In genomic region chr9:128116104-128117083, GRCh38 we compare ENCODE assay signal across 20 cellular contexts. TPM values are rescaled to one million over a fixed set of nuclear protein-coding genes. Genes with fewer than 3 reads are reported as not detected.
DNase-seq lines count a peak whose midpoint lies in the region; ATAC-seq and TF ChIP-seq lines count a peak whose summit lies in the region.
"Had no signal": no experiment of that assay in that cellular context is flagged by ENCODE, and none has a peak within 500 bp of the region (broad histone marks: within the 10 kb centered on the region; RNA-seq: fewer than 3 reads in every experiment).

No MANE protein-coding gene starts in this region.

- H2AFZ ChIP-seq in KMS-11 (ENCODE audit: low read depth) = no peak overlapping the region

- no peak overlapping the region for H3K9ac ChIP-seq in KMS-11

- H3K4me3 Mint-ChIP-seq in stimulated activated naive B cell treated with anti-CD40 and anti-IgM and Interleukin-4, amounts not matched to agents 10 μg/mL and 1 μg/mL and 100 μg/mL, for 72 hours = peak overlapping the region; percentile 58 to 59
- H3K4me3 Mint-ChIP-seq: activated T-cell treated with anti-CD3 and anti-CD28 coated beads, Interleukin-2, amount 50 U/mL, for 24 hours had no signal

- no peaks in the 10 kb centered on the region for H3K27me3 Mint-ChIP-seq in stimulated activated naive B cell treated with anti-CD40 and anti-IgM and Interleukin-4, amounts not matched to agents 10 μg/mL and 1 μg/mL and 100 μg/mL, for 72 hours
- H3K27me3 Mint-ChIP-seq: activated T-cell treated with anti-CD3 and anti-CD28 coated beads, Interleukin-2, amount 50 U/mL, for 24 hours had no signal

- no peaks in the 10 kb centered on the region for H3K79me2 ChIP-seq in KMS-11 (ENCODE audit: insufficient read depth, low read depth)

- H3K9me3 Mint-ChIP-seq in stimulated activated naive B cell treated with anti-CD40 and anti-IgM and Interleukin-4, amounts not matched to agents 10 μg/mL and 1 μg/mL and 100 μg/mL, for 72 hours = no peaks in the 10 kb centered on the region
- H3K9me3 Mint-ChIP-seq: activated T-cell treated with anti-CD3 and anti-CD28 coated beads, Interleukin-2, amount 50 U/mL, for 24 hours had no signal

- DNase-seq in adrenal gland (peak in 4 of 7 donors; percentile 11 to 53 (median 20)), lower lobe of right lung (peak; percentile 40), NCI-H2171 (lab: John Stamatoyannopoulos, UW) (no peak), NCI-H146 treated with DMSO at 0.1 percent for 48 hours (lab: John Stamatoyannopoulos, UW; ENCODE audit: unreplicated experiment) (no peak)
- DNase-seq in stimulated activated naive B cell treated with anti-CD40 and anti-IgM and Interleukin-4, amounts not matched to agents 10 μg/mL and 1 μg/mL and 100 μg/mL, for 72 hours = no peak
- DNase-seq: activated T-cell treated with anti-CD3 and anti-CD28 coated beads, Interleukin-2, amount 50 U/mL, for 24 hours; cerebellar nuclear complex; DMS79 treated with DMSO at 0.1 percent for 48 hours; Karpas-422; mesendoderm; NCI-H1417 treated with DMSO at 0.1 percent for 48 hours; NCI-H2227 treated with DMSO at 0.1 percent for 48 hours; nucleus accumbens; T1000 had no signal

- whole genome bisulfite sequencing in adrenal gland, 4 donors = 76 to 83% (median 78%) methylated on average over 15 to 16 of the region's 16 CpGs

- intact Hi-C loops in adrenal gland (cut with DNase I) (loop anchor here in 1 of 2 donors (2.0 kb wide), 1 partner anchor 172 kb away; no protein-coding TSS in a partner anchor), lower lobe of right lung (cut with DNase I) (no loop called here)

- H3K4me1 ChIP-seq in KMS-11 (ENCODE audit: low read depth, poor library complexity, severe bottlenecking) (peaks cover 26% of the 10 kb centered on the region), adrenal gland (replicated peaks in 1 of 2) (no peaks in the 10 kb centered on the region), lower lobe of right lung (peaks cover 10% of the 10 kb centered on the region)

- ATAC-seq in lower lobe of right lung (no peak), HG03342 (IDR thresholded peaks at IDR 0.05; ENCODE audit: unreplicated experiment) (no peak)
- no peak for ATAC-seq in stimulated activated naive B cell treated with anti-CD40 and anti-IgM and Interleukin-4, amounts not matched to agents 10 μg/mL and 1 μg/mL and 100 μg/mL, for 72 hours (replicated peaks)

- H3K27me3 ChIP-seq in KMS-11 (ENCODE audit: insufficient read depth, low read depth) (no peaks in the 10 kb centered on the region), adrenal gland (no peaks in the 10 kb centered on the region), lower lobe of right lung (ENCODE audit: low read depth) (no peaks in the 10 kb centered on the region)
- H3K27me3 ChIP-seq: BLaER1 treated with 17β-estradiol and CSF1 and Interleukin-3, amounts not matched to agents 10 nM and 100 nM; gastrocnemius medialis had no signal

- H3K36me3 ChIP-seq in KMS-11 (ENCODE audit: insufficient read depth) (no peaks in the 10 kb centered on the region), adrenal gland (replicated peaks in 1 of 2) (peaks cover 0 to 12% of the 10 kb centered on the region in 2 donors), lower lobe of right lung (peaks cover 13% of the 10 kb centered on the region)

- H4K20me1 ChIP-seq in KMS-11 (ENCODE audit: insufficient read depth) = no peaks in the 10 kb centered on the region

- TF ChIP-seq CTCF in KMS-11 (conservative IDR thresholded peaks at IDR 0.05; ENCODE audit: low read depth, low read length) = no peak
- TF ChIP-seq CTCF in adrenal gland (IDR thresholded peaks at IDR 0.05) = no peak
- no peak for TF ChIP-seq CTCF in lower lobe of right lung (IDR thresholded peaks at IDR 0.05)

- peaks cover 33 to 47% of the 10 kb centered on the region in 2 donors for H3K36me3 Mint-ChIP-seq in stimulated activated naive B cell treated with anti-CD40 and anti-IgM and Interleukin-4, amounts not matched to agents 10 μg/mL and 1 μg/mL and 100 μg/mL, for 72 hours

- peak overlapping the region; percentile 40; the same call in 1 of the 2 replicates for H3K4me2 ChIP-seq in KMS-11

- no peak overlapping the region for H3K4me3 ChIP-seq in KMS-11 (IDR thresholded peaks at IDR 0.05; ENCODE audit: insufficient read depth, low read depth, low read length)
- H3K4me3 ChIP-seq in adrenal gland = no peak overlapping the region
- H3K4me3 ChIP-seq in lower lobe of right lung = no peak overlapping the region
- H3K4me3 ChIP-seq: BLaER1 treated with 17β-estradiol and CSF1 and Interleukin-3, amounts not matched to agents 10 nM and 100 nM; gastrocnemius medialis had no signal

- peak overlapping the region; percentile 53 for H3K27ac ChIP-seq in KMS-11
- no peak overlapping the region for H3K27ac ChIP-seq in adrenal gland
- H3K27ac ChIP-seq in lower lobe of right lung = no peak overlapping the region
- H3K27ac ChIP-seq: HL-60 had no signal

- peak overlapping the region; percentile 98 for H3K27ac Mint-ChIP-seq in stimulated activated naive B cell treated with anti-CD40 and anti-IgM and Interleukin-4, amounts not matched to agents 10 μg/mL and 1 μg/mL and 100 μg/mL, for 72 hours
- H3K27ac Mint-ChIP-seq: activated T-cell treated with anti-CD3 and anti-CD28 coated beads, Interleukin-2, amount 50 U/mL, for 24 hours had no signal

- H3K9me3 ChIP-seq in adrenal gland (replicated peaks in 1 of 3) (no peaks in the 10 kb centered on the region), lower lobe of right lung (no peaks in the 10 kb centered on the region)
- H3K9me3 ChIP-seq: BLaER1 treated with 17β-estradiol and CSF1 and Interleukin-3, amounts not matched to agents 10 nM and 100 nM; gastrocnemius medialis had no signal

- H3K4me1 Mint-ChIP-seq in stimulated activated naive B cell treated with anti-CD40 and anti-IgM and Interleukin-4, amounts not matched to agents 10 μg/mL and 1 μg/mL and 100 μg/mL, for 72 hours = peaks cover 36 to 49% of the 10 kb centered on the region in 2 donors

- no peak for TF ChIP-seq POLR2A in adrenal gland (IDR thresholded peaks at IDR 0.05)

RNA-seq across cellular contexts. Expression of gene PTGES2, which starts 11.1 kb away (rescaled TPM):
- total RNA-seq in adrenal gland (100 to 1,000 TPM in 4 of 8 donors, 10 to 100 TPM in 4; 82.5 to 147 (median 101) TPM), lower lobe of right lung (30.6 TPM)
- 100 to 1,000 TPM in 2 of 3 donors, 10 to 100 TPM in 1; 69.5 to 104 (median 101) TPM for polyA plus RNA-seq in adrenal gland

RNA-seq across cellular contexts. Expression of gene LCN2, which starts 32.9 kb away (rescaled TPM):
- total RNA-seq in adrenal gland = 10 to 100 TPM in 1 of 8 donors, 1 to 10 TPM in 4, not detected in 3; 1.0 to 48.2 (median 1.2) TPM
- polyA plus RNA-seq in adrenal gland = 1 to 10 TPM in 2 of 3 donors, under 1 TPM in 1; 0.37 to 1.9 (median 1.7) TPM
- 83.4 TPM for total RNA-seq in lower lobe of right lung
- total RNA-seq: SK-MEL-5 had no signal

RNA-seq across cellular contexts. Expression of gene BBLN, which starts 43.7 kb away (rescaled TPM):
- 1,000 to 10,000 TPM in 4 of 8 donors, 100 to 1,000 TPM in 4; 199 to 1,914 (median 666) TPM for total RNA-seq in adrenal gland
- 100 to 1,000 TPM in 2 of 3 donors, 1 to 10 TPM in 1; 5.5 to 924 (median 522) TPM for polyA plus RNA-seq in adrenal gland
- total RNA-seq in lower lobe of right lung = 47.9 TPM

RNA-seq across cellular contexts. Expression of gene SLC25A25, which starts 48.4 kb away (rescaled TPM):
- total RNA-seq in adrenal gland (10 to 100 TPM; 11.4 to 60.6 (median 25.5) TPM), lower lobe of right lung (27.3 TPM)
- polyA plus RNA-seq in adrenal gland = 10 to 100 TPM; 13.6 to 14.1 (median 13.9) TPM

RNA-seq across cellular contexts. Expression of gene NAIF1, which starts 49.3 kb away (rescaled TPM):
- total RNA-seq in adrenal gland = 10 to 100 TPM in 6 of 8 donors, 1 to 10 TPM in 2; 8.0 to 20.7 (median 12.2) TPM
- 10 to 100 TPM in 2 of 3 donors, 1 to 10 TPM in 1; 6.6 to 12.8 (median 10.8) TPM for polyA plus RNA-seq in adrenal gland
- total RNA-seq in lower lobe of right lung = 11.3 TPM

Comparison
In these comparisons a context has a peak if more than half of its experiments do, and no peak if none do; other contexts are left out.
1. DNase-seq: peak in adrenal gland (4 of 7) and lower lobe of right lung (single experiment); none in stimulated activated naive B cell treated with anti-CD40 and anti-IgM and Interleukin-4, amounts not matched to agents 10 μg/mL and 1 μg/mL and 100 μg/mL, for 72 hours (single experiment), NCI-H2171 (single experiment) and NCI-H146 treated with DMSO at 0.1 percent for 48 hours (single experiment).